1 cellular context compared by ENCODE assay signal in genomic region chr19:54136086-54136863, GRCh38.
A peak's percentile ranks its signal among the peaks of the same experiment; 100 is the strongest.
TF ChIP-seq lines count a peak whose summit lies in the region.

No MANE protein-coding gene starts in this region.

TF ChIP-seq in K562, 482 proteins besides CTCF, POLR2A, EP300 and RAD21 (continues in another document):
- TF ChIP-seq, protein P1, sequence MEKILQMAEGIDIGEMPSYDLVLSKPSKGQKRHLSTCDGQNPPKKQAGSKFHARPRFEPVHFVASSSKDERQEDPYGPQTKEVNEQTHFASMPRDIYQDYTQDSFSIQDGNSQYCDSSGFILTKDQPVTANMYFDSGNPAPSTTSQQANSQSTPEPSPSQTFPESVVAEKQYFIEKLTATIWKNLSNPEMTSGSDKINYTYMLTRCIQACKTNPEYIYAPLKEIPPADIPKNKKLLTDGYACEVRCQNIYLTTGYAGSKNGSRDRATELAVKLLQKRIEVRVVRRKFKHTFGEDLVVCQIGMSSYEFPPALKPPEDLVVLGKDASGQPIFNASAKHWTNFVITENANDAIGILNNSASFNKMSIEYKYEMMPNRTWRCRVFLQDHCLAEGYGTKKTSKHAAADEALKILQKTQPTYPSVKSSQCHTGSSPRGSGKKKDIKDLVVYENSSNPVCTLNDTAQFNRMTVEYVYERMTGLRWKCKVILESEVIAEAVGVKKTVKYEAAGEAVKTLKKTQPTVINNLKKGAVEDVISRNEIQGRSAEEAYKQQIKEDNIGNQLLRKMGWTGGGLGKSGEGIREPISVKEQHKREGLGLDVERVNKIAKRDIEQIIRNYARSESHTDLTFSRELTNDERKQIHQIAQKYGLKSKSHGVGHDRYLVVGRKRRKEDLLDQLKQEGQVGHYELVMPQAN (IDR thresholded peaks at IDR 0.05; ENCODE audit: borderline replicate concordance): peak; percentile 70
- TF ChIP-seq COPS2 (conservative IDR thresholded peaks at IDR 0.05): no peak
- TF ChIP-seq FOS (IDR thresholded peaks at IDR 0.05; ENCODE audit: extremely low read depth, insufficient read length): no peak
- no peak for TF ChIP-seq ARID1B (IDR thresholded peaks at IDR 0.05)
- TF ChIP-seq TGIF2 (CRISPR knock-in tag; IDR thresholded peaks at IDR 0.05): no peak
- no peak for TF ChIP-seq E2F8 (IDR thresholded peaks at IDR 0.05; ENCODE audit: low read depth, partially characterized antibody)
- no peak for TF ChIP-seq HMBOX1 (IDR thresholded peaks at IDR 0.05)
- TF ChIP-seq, protein P2, sequence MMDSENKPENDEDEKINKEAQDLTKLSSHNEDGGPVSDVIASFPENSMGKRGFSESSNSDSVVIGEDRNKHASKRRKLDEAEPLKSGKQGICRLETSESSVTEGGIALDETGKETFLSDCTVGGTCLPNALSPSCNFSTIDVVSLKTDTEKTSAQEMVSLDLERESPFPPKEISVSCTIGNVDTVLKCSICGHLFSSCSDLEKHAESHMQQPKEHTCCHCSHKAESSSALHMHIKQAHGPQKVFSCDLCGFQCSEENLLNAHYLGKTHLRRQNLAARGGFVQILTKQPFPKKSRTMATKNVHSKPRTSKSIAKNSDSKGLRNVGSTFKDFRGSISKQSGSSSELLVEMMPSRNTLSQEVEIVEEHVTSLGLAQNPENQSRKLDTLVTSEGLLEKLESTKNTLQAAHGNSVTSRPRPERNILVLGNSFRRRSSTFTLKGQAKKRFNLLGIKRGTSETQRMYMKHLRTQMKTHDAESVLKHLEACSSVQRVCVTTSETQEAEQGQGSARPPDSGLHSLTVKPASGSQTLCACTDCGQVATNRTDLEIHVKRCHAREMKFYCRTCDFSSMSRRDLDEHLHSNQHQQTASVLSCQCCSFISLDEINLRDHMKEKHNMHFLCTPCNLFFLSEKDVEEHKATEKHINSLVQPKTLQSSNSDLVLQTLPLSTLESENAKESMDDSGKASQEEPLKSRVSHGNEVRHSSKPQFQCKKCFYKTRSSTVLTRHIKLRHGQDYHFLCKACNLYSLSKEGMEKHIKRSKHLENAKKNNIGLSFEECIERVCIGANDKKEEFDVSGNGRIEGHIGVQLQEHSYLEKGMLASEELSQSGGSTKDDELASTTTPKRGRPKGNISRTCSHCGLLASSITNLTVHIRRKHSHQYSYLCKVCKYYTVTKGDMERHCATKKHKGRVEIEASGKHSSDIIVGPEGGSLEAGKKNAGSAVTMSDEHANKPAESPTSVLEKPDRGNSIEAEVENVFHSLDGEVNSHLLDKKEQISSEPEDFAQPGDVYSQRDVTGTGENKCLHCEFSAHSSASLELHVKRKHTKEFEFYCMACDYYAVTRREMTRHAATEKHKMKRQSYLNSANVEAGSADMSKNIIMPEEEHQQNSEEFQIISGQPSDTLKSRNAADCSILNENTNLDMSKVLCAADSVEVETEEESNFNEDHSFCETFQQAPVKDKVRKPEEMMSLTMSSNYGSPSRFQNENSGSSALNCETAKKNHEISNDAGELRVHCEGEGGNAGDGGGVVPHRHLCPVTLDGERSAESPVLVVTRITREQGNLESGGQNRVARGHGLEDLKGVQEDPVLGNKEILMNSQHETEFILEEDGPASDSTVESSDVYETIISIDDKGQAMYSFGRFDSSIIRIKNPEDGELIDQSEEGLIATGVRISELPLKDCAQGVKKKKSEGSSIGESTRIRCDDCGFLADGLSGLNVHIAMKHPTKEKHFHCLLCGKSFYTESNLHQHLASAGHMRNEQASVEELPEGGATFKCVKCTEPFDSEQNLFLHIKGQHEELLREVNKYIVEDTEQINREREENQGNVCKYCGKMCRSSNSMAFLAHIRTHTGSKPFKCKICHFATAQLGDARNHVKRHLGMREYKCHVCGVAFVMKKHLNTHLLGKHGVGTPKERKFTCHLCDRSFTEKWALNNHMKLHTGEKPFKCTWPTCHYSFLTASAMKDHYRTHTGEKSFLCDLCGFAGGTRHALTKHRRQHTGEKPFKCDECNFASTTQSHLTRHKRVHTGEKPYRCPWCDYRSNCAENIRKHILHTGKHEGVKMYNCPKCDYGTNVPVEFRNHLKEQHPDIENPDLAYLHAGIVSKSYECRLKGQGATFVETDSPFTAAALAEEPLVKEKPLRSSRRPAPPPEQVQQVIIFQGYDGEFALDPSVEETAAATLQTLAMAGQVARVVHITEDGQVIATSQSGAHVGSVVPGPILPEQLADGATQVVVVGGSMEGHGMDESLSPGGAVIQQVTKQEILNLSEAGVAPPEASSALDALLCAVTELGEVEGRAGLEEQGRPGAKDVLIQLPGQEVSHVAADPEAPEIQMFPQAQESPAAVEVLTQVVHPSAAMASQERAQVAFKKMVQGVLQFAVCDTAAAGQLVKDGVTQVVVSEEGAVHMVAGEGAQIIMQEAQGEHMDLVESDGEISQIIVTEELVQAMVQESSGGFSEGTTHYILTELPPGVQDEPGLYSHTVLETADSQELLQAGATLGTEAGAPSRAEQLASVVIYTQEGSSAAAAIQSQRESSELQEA (IDR thresholded peaks at IDR 0.05; ENCODE audit: low read depth): no peak
- peak; percentile 45 for TF ChIP-seq HNRNPLL (IDR thresholded peaks at IDR 0.05; ENCODE audit: low read depth, low read length, poor library complexity, severe bottlenecking)
- no peak for TF ChIP-seq OTX1 (CRISPR knock-in tag; IDR thresholded peaks at IDR 0.05)
- peak; percentile 25; the same call in 1 of the 2 replicates for TF ChIP-seq HBP1 (CRISPR knock-in tag; IDR thresholded peaks at IDR 0.05)
- TF ChIP-seq ZNF239 (CRISPR knock-in tag; IDR thresholded peaks at IDR 0.05): no peak
- 0 out of 2 replicates have a peak, but pooled peaks have one; percentile 57 for TF ChIP-seq MIER1 (IDR thresholded peaks at IDR 0.05; ENCODE audit: low read depth)
- TF ChIP-seq, protein P3, sequence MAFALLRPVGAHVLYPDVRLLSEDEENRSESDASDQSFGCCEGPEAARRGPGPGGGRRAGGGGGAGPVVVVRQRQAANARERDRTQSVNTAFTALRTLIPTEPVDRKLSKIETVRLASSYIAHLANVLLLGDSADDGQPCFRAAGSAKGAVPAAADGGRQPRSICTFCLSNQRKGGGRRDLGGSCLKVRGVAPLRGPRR (CRISPR knock-in tag; IDR thresholded peaks at IDR 0.05): no peak
- TF ChIP-seq SRSF3 (IDR thresholded peaks at IDR 0.05; ENCODE audit: insufficient read depth, low read length): no peak
- 0 out of 2 replicates have a peak, but pooled peaks have one; percentile 12 for TF ChIP-seq SOX6 (IDR thresholded peaks at IDR 0.05)
- TF ChIP-seq ETV1 (tag; conservative IDR thresholded peaks at IDR 0.05; ENCODE audit: low read depth): no peak
- no peak for TF ChIP-seq ZNF655 (CRISPR knock-in tag; IDR thresholded peaks at IDR 0.05)
- no peak for TF ChIP-seq SNAPC5 (CRISPR knock-in tag; IDR thresholded peaks at IDR 0.05)
- TF ChIP-seq ZBTB40 (IDR thresholded peaks at IDR 0.05): 0 out of 2 replicates have a peak, but pooled peaks have one; percentile 28
- TF ChIP-seq ZBTB40 (CRISPR knock-in tag; IDR thresholded peaks at IDR 0.05): no peak
- no peak for TF ChIP-seq FOXP1 (CRISPR knock-in tag; IDR thresholded peaks at IDR 0.05)
